In the genomic region with DNA sequence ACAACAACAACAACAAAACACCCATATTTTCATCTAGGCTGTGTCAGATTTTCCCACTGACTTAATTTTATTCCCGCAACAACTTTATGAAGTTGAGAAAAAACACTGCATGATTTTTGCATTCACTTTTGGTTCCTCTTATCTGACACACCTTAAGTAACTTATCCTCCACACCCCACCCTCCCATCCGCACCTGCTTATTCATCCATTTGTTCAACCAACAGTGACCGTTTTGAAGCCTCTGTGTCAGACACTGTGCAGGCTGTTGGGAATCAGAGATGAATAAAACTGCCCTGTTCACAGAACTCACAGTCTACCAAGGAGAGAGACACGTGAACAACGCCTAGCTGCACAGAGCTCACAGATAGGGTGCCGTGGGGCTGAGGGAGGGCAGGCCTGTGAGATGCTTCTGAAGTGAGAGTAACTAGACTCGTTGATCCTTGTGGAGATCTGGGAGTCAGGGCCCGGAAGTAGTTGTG, we compare ENCODE assay signal across 16 cellular contexts. TPM values are rescaled to one million over a fixed set of nuclear protein-coding genes. Genes with fewer than 3 reads are reported as not detected.
DNase-seq lines count a peak whose midpoint lies in the region; ATAC-seq and TF ChIP-seq lines count a peak whose summit lies in the region.
"Had no signal": no experiment of that assay in that cellular context is flagged by ENCODE, and none has a peak within 500 bp of the region (broad histone marks: within the 10 kb centered on the region; RNA-seq: fewer than 3 reads in every experiment).

No MANE protein-coding gene starts in this region.

- H3K9me3 ChIP-seq in duodenal mucosa (ENCODE audit: control insufficient read depth in 1 of 2, low read length in 2 of 2) (no peaks in the 10 kb centered on the region), ascending aorta (no peaks in the 10 kb centered on the region)

- CTCF ChIA-PET in activated CD8-positive, alpha-beta T cell treated with anti-CD3 and anti-CD28 coated beads for 36 hours (lab: Charles Lee): no interaction called here

- H3K4me1 ChIP-seq in duodenal mucosa (ENCODE audit: control insufficient read depth in 1 of 2, insufficient read depth in 2 of 2, low read length in 2 of 2) (peaks cover 57 to 70% of the 10 kb centered on the region in 2 donors), ascending aorta (peaks cover 0 to 11% of the 10 kb centered on the region in 2 donors)

- H3K27me3 ChIP-seq in duodenal mucosa (ENCODE audit: control insufficient read depth in 1 of 2, insufficient read depth in 2 of 2, low read length in 2 of 2): no peaks in the 10 kb centered on the region
- no peaks in the 10 kb centered on the region for H3K27me3 ChIP-seq in ascending aorta

- H3K27ac Mint-ChIP-seq in stimulated activated naive B cell treated with anti-CD40 and anti-IgM and Interleukin-4, amounts not matched to agents 10 μg/mL and 1 μg/mL and 100 μg/mL, for 72 hours: peak overlapping the region; percentile 33
- no peak overlapping the region for H3K27ac Mint-ChIP-seq in activated CD8-positive, alpha-beta T cell treated with anti-CD3 and anti-CD28 coated beads for 36 hours

- no peak for TF ChIP-seq CTCF in ascending aorta (IDR thresholded peaks at IDR 0.05)
- no peak for TF ChIP-seq CTCF in activated CD8-positive, alpha-beta T cell treated with anti-CD3 and anti-CD28 coated beads for 36 hours (IDR thresholded peaks at IDR 0.05)

- H3K4me1 Mint-ChIP-seq in stimulated activated naive B cell treated with anti-CD40 and anti-IgM and Interleukin-4, amounts not matched to agents 10 μg/mL and 1 μg/mL and 100 μg/mL, for 72 hours: peaks cover 56 to 78% of the 10 kb centered on the region in 2 donors
- peaks cover 33% of the 10 kb centered on the region for H3K4me1 Mint-ChIP-seq in activated CD8-positive, alpha-beta T cell treated with anti-CD3 and anti-CD28 coated beads for 36 hours (ENCODE audit: low read depth)

- intact Hi-C loops in ascending aorta (cut with DNase I): no loop called here
- intact Hi-C loops in activated CD8-positive, alpha-beta T cell treated with anti-CD3 and anti-CD28 coated beads for 36 hours (cut with micrococcal nuclease): loop anchor here (10.0 kb wide), 1 partner anchor 133 kb away; the partner anchor contains the start of gene KANSL3

- no peaks in the 10 kb centered on the region for H3K27me3 Mint-ChIP-seq in stimulated activated naive B cell treated with anti-CD40 and anti-IgM and Interleukin-4, amounts not matched to agents 10 μg/mL and 1 μg/mL and 100 μg/mL, for 72 hours
- no peaks in the 10 kb centered on the region for H3K27me3 Mint-ChIP-seq in activated CD8-positive, alpha-beta T cell treated with anti-CD3 and anti-CD28 coated beads for 36 hours
- H3K27me3 Mint-ChIP-seq: effector memory CD8-positive, alpha-beta T cell had no signal

- H3K9ac ChIP-seq in duodenal mucosa (ENCODE audit: low read depth in 1 of 2, low read length in 2 of 2): peak overlapping the region; percentile 1 to 4
- H3K9ac ChIP-seq: GM23248 had no signal

- POLR2A ChIA-PET in activated CD8-positive, alpha-beta T cell treated with anti-CD3 and anti-CD28 coated beads for 36 hours (lab: Charles Lee): interaction anchor here (0.8 to 1.4 kb wide), 2 partner anchors 9 to 13 kb away, joined by 3 read pairs; no protein-coding TSS in a partner anchor

- no peak overlapping the region for H3K4me3 Mint-ChIP-seq in stimulated activated naive B cell treated with anti-CD40 and anti-IgM and Interleukin-4, amounts not matched to agents 10 μg/mL and 1 μg/mL and 100 μg/mL, for 72 hours
- H3K4me3 Mint-ChIP-seq in activated CD8-positive, alpha-beta T cell treated with anti-CD3 and anti-CD28 coated beads for 36 hours: no peak overlapping the region
- H3K4me3 Mint-ChIP-seq: effector memory CD8-positive, alpha-beta T cell had no signal

- H3K27ac ChIP-seq in duodenal mucosa (ENCODE audit: low read depth, low read length) (no peak overlapping the region), ascending aorta (no peak overlapping the region)
- H3K27ac ChIP-seq: GM23248 had no signal

- H3K4me3 ChIP-seq in duodenal mucosa (ENCODE audit: low read depth in 1 of 2, low read length in 2 of 2) (peak overlapping the region; percentile 18 to 46), ascending aorta (no peak overlapping the region)
- H3K4me3 ChIP-seq: GM23248 had no signal

- no peak for DNase-seq in stimulated activated naive B cell treated with anti-CD40 and anti-IgM and Interleukin-4, amounts not matched to agents 10 μg/mL and 1 μg/mL and 100 μg/mL, for 72 hours
- DNase-seq in ascending aorta (ENCODE audit: low spot score in 2 of 2) (no peak), ureter (ENCODE audit: low spot score) (no peak)
- no peak for DNase-seq in activated CD8-positive, alpha-beta T cell treated with anti-CD3 and anti-CD28 coated beads for 36 hours
- DNase-seq: activated T-cell treated with anti-CD3 and anti-CD28 coated beads for 4 hours; anterior cingulate cortex; Calu3; effector memory CD8-positive, alpha-beta T cell; GM23248; hypothalamus; NCI-H1436; right cardiac atrium had no signal

- H3K9me3 Mint-ChIP-seq in stimulated activated naive B cell treated with anti-CD40 and anti-IgM and Interleukin-4, amounts not matched to agents 10 μg/mL and 1 μg/mL and 100 μg/mL, for 72 hours: no peaks in the 10 kb centered on the region
- no peaks in the 10 kb centered on the region for H3K9me3 Mint-ChIP-seq in activated CD8-positive, alpha-beta T cell treated with anti-CD3 and anti-CD28 coated beads for 36 hours
- H3K9me3 Mint-ChIP-seq: effector memory CD8-positive, alpha-beta T cell had no signal

- no peaks in the 10 kb centered on the region for H3K36me3 ChIP-seq in duodenal mucosa (ENCODE audit: control insufficient read depth in 1 of 2, insufficient read depth in 2 of 2, low read length in 2 of 2)
- peaks cover 0 to 2% of the 10 kb centered on the region in 2 donors for H3K36me3 ChIP-seq in ascending aorta

- ATAC-seq in GM18858 (IDR thresholded peaks at IDR 0.05; ENCODE audit: unreplicated experiment): peak; percentile 38
- ATAC-seq in HG03432 (IDR thresholded peaks at IDR 0.05; ENCODE audit: unreplicated experiment): peak; percentile 53
- peak; percentile 59 to 62 for ATAC-seq in stimulated activated naive B cell treated with anti-CD40 and anti-IgM and Interleukin-4, amounts not matched to agents 10 μg/mL and 1 μg/mL and 100 μg/mL, for 72 hours (replicated peaks)
- ATAC-seq in GM19463 (IDR thresholded peaks at IDR 0.05; ENCODE audit: unreplicated experiment): no peak
- no peak for ATAC-seq in activated CD8-positive, alpha-beta T cell treated with anti-CD3 and anti-CD28 coated beads for 36 hours
- ATAC-seq: effector memory CD8-positive, alpha-beta T cell; right cardiac atrium had no signal

- peaks cover 9 to 16% of the 10 kb centered on the region in 2 donors for H3K36me3 Mint-ChIP-seq in stimulated activated naive B cell treated with anti-CD40 and anti-IgM and Interleukin-4, amounts not matched to agents 10 μg/mL and 1 μg/mL and 100 μg/mL, for 72 hours
- no peaks in the 10 kb centered on the region for H3K36me3 Mint-ChIP-seq in activated CD8-positive, alpha-beta T cell treated with anti-CD3 and anti-CD28 coated beads for 36 hours (ENCODE audit: low read depth)

RNA-seq across cellular contexts. Expression of gene CNNM4, which starts 7.4 kb away (rescaled TPM):
- total RNA-seq in ascending aorta (2.7 TPM), ureter (16.0 TPM)
- total RNA-seq in activated CD8-positive, alpha-beta T cell treated with anti-CD3 and anti-CD28 coated beads for 36 hours: 1 to 10 TPM; 5.1 to 5.8 TPM

RNA-seq across cellular contexts. Expression of gene LMAN2L, which starts 28.3 kb away (rescaled TPM):
- total RNA-seq in ascending aorta: 9.5 TPM
- 19.1 TPM for total RNA-seq in ureter
- 1 to 10 TPM; 4.4 to 6.1 TPM for total RNA-seq in activated CD8-positive, alpha-beta T cell treated with anti-CD3 and anti-CD28 coated beads for 36 hours

RNA-seq across cellular contexts. Expression of gene CNNM3, which starts 47.9 kb away (rescaled TPM):
- total RNA-seq in ascending aorta (24.5 TPM), ureter (18.9 TPM)
- 10 to 100 TPM; 15.8 to 19.3 TPM for total RNA-seq in activated CD8-positive, alpha-beta T cell treated with anti-CD3 and anti-CD28 coated beads for 36 hours

Comparison
In these comparisons a context has a peak if more than half of its experiments do, and no peak if none do; other contexts are left out.
1. ATAC-seq: peak in GM18858 (single experiment), HG03432 (single experiment) and stimulated activated naive B cell treated with anti-CD40 and anti-IgM and Interleukin-4, amounts not matched to agents 10 μg/mL and 1 μg/mL and 100 μg/mL, for 72 hours (2 of 2); none in GM19463 (single experiment) and activated CD8-positive, alpha-beta T cell treated with anti-CD3 and anti-CD28 coated beads for 36 hours (single experiment).
2. H3K4me3 ChIP-seq: peak in duodenal mucosa (2 of 2); none in ascending aorta (0 of 2).